10 cellular contexts compared by ENCODE assay signal in the genomic region with DNA sequence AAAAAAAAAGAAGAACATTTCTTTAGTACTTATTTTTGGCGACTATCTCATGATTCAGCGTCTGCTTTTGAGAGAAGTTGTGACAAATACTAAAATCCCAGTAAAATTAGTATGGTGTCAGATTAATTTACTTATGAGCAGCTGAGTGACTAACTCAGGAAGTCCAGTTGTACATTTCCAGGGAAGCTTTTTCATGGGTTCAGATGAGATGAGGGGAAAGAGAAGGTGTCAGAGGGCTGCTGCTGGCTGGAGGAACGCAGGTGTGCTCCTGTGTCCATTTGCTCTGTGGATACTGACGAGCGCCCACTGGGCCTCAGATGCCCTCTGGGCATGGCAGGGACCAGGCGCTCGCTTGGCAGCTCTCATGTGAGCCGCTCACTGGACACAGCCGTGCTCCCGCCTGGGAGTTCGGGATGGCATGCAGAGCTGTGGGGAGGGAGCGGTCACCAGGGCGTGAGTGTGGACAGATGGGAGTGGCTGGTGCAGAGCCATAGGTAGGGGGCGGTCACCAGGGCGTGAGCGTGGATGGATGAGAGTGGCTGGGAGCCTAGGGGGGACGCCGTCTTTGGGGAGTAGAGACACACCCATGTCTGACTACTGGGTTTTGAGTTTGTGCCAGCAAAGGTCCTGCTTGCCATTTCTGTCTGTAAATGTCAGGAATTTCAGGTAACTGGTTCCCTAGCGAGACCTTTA. TPM values are rescaled to one million over a fixed set of nuclear protein-coding genes. Genes with fewer than 3 reads are reported as not detected.
DNase-seq lines count a peak whose midpoint lies in the region; ATAC-seq and TF ChIP-seq lines count a peak whose summit lies in the region.
"Had no signal": no experiment of that assay in that cellular context is flagged by ENCODE, and none has a peak within 500 bp of the region (broad histone marks: within the 10 kb centered on the region; RNA-seq: fewer than 3 reads in every experiment).

No MANE protein-coding gene starts in this region.

- H3K36me3 Mint-ChIP-seq in type B pancreatic cell, result no peaks in the 10 kb centered on the region

- no peak for TF ChIP-seq CTCF in cardiac fibroblast (IDR thresholded peaks at IDR 0.05; ENCODE audit: low read depth, low read length)
- no peak for TF ChIP-seq CTCF in type B pancreatic cell (conservative IDR thresholded peaks at IDR 0.05)

- peak overlapping the region; percentile 34 for H3K27ac Mint-ChIP-seq in type B pancreatic cell
- H3K27ac Mint-ChIP-seq: activated naive CD4-positive, alpha-beta T cell treated with anti-CD3 and anti-CD28 coated beads, Interleukin-2, amount 50 U/mL, for 24 hours had no signal

- peak; percentile 5 for DNase-seq in NOMO-1 treated with DMSO at 0.1 percent for 48 hours (lab: John Stamatoyannopoulos, UW; ENCODE audit: unreplicated experiment)
- DNase-seq in NOMO-1 (lab: John Stamatoyannopoulos, UW; ENCODE audit: unreplicated experiment in 2 of 2), result no peak
- DNase-seq in cardiac fibroblast (ENCODE audit: low read depth in 2 of 2), result peak; percentile 19 to 65
- no peak for DNase-seq in left colon
- DNase-seq in type B pancreatic cell (ENCODE audit: extremely low spot score, unreplicated experiment), result no peak
- DNase-seq in NCI-H2171 (lab: John Stamatoyannopoulos, UW), result no peak
- DNase-seq in GOT3 (lab: John Stamatoyannopoulos, UW), result no peak
- DNase-seq in SHP77 treated with DMSO at 0.1 percent for 48 hours (lab: John Stamatoyannopoulos, UW), result no peak
- DNase-seq: NCI-H1417 treated with DMSO at 0.1 percent for 48 hours had no signal

- H3K9me3 Mint-ChIP-seq in type B pancreatic cell, result no peaks in the 10 kb centered on the region
- H3K9me3 Mint-ChIP-seq: activated naive CD4-positive, alpha-beta T cell treated with anti-CD3 and anti-CD28 coated beads, Interleukin-2, amount 50 U/mL, for 24 hours had no signal

- intact Hi-C loops in left colon (cut with DNase I, micrococcal nuclease), result loop anchor here in 1 of 2 donors (5.0 kb wide), 1 partner anchor 172 kb away; no protein-coding TSS in a partner anchor

- no peak overlapping the region for H3K4me3 ChIP-seq in cardiac fibroblast (replicated peaks in 1 of 2; ENCODE audit: low read depth in 2 of 2, low read length in 2 of 2)

- H3K27me3 Mint-ChIP-seq in type B pancreatic cell, result no peaks in the 10 kb centered on the region
- H3K27me3 Mint-ChIP-seq: activated naive CD4-positive, alpha-beta T cell treated with anti-CD3 and anti-CD28 coated beads, Interleukin-2, amount 50 U/mL, for 24 hours had no signal

- peaks cover 21% of the 10 kb centered on the region for H3K4me1 Mint-ChIP-seq in type B pancreatic cell (ENCODE audit: unreplicated experiment)

- peak; percentile 64 for ATAC-seq in left colon

- no peak overlapping the region for H3K4me3 Mint-ChIP-seq in type B pancreatic cell
- H3K4me3 Mint-ChIP-seq: activated naive CD4-positive, alpha-beta T cell treated with anti-CD3 and anti-CD28 coated beads, Interleukin-2, amount 50 U/mL, for 24 hours had no signal

RNA-seq across cellular contexts. Expression of gene ADARB1, which starts 55.0 kb away (rescaled TPM):
- total RNA-seq in left colon (10 to 100 TPM in 1 of 2 donors, 1 to 10 TPM in 1; 6.9 to 12.4 TPM), type B pancreatic cell (ENCODE audit: low replicate concordance) (20.7 and 20.9 TPM in 2 replicates)

Comparison
In these comparisons a context has a peak if more than half of its experiments do, and no peak if none do; other contexts are left out.
1. DNase-seq: peak in NOMO-1 treated with DMSO at 0.1 percent for 48 hours (single experiment) and cardiac fibroblast (2 of 2); none in NOMO-1 (0 of 2), left colon (0 of 2), type B pancreatic cell (single experiment), NCI-H2171 (single experiment), GOT3 (single experiment) and SHP77 treated with DMSO at 0.1 percent for 48 hours (single experiment).